In the genomic region with DNA sequence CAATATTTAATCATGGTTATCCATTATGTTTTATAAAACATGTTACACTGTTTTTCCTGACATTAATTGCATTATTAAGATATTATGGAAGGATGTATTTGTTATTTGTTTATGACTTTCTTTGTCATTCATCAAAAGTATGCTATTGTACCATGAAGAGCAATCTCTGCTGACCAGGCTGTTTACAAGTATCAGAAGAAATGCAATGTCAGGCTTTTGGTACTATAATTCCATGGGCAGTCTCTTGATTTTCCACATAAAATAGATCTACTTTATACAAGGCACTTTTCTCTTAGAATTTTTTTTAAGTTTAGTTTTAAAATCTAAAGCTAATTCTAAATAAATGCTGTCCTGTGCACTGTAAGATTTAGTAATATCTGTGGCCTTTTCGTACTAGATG, we compare ENCODE assay signal across 19 cellular contexts.
"Had no signal": no experiment of that assay in that cellular context is flagged by ENCODE, and none has a peak within 500 bp of the region (broad histone marks: within the 10 kb centered on the region; RNA-seq: fewer than 3 reads in every experiment).

No MANE protein-coding gene starts in this region.

- DNase-seq: dermis blood vessel endothelial cell; dorsolateral prefrontal cortex; effector CD4-positive, alpha-beta T cell; effector memory CD4-positive, alpha-beta T cell; foreskin keratinocyte; heart left ventricle; hippocampal formation; left cardiac atrium; left lung; left ventricle myocardium superior; lower lobe of right lung; mesenchymal stem cell; mucosa of descending colon had no signal

- H3K4me1 ChIP-seq: esophagus muscularis mucosa, foreskin keratinocyte, gastroesophageal sphincter, heart left ventricle, left lung, lower lobe of right lung had no signal

- ATAC-seq: foreskin keratinocyte, gastroesophageal sphincter, heart left ventricle, left cardiac atrium, left lung, left ventricle myocardium superior, lower lobe of right lung, mucosa of descending colon had no signal

- H3K9me3 ChIP-seq: esophagus muscularis mucosa, gastroesophageal sphincter, left lung, lower lobe of right lung, mucosa of descending colon had no signal

- H3K27ac ChIP-seq: coronary artery, dorsolateral prefrontal cortex, esophagus muscularis mucosa, foreskin keratinocyte, gastroesophageal sphincter, heart left ventricle, left lung, lower lobe of right lung had no signal

- H3K27me3 ChIP-seq: dorsolateral prefrontal cortex, esophagus muscularis mucosa, foreskin keratinocyte, gastroesophageal sphincter, heart left ventricle, left lung had no signal

- H3K4me3 ChIP-seq: coronary artery, dorsolateral prefrontal cortex, esophagus muscularis mucosa, gastroesophageal sphincter, heart left ventricle, left lung, lower lobe of right lung, mucosa of descending colon had no signal

- H3K36me3 ChIP-seq: esophagus muscularis mucosa, gastroesophageal sphincter, heart left ventricle, left lung, lower lobe of right lung had no signal

- FAIRE-seq: endothelial cell of umbilical vein, islet of Langerhans, keratinocyte had no signal
